In genomic region chr11:19579957-19580356, GRCh38 we compare ENCODE assay signal across 23 cellular contexts.
"Had no signal": no experiment of that assay in that cellular context is flagged by ENCODE, and none has a peak within 500 bp of the region (broad histone marks: within the 10 kb centered on the region; RNA-seq: fewer than 3 reads in every experiment).

No MANE protein-coding gene starts in this region.

- H3K9me3 ChIP-seq: body of pancreas, pancreas, prostate gland, upper lobe of left lung had no signal

- H3K4me1 Mint-ChIP-seq: activated CD4-positive, alpha-beta T cell treated with anti-CD3 and anti-CD28 coated beads, Interleukin-2, amount 10 ng/mL, durations not matched to agents 7 days and 5 days; activated CD8-positive, alpha-beta memory T cell treated with anti-CD3 and anti-CD28 coated beads, Interleukin-2, amount 10 ng/mL, durations not matched to agents 7 days and 5 days; naive thymus-derived CD4-positive, alpha-beta T cell; stimulated activated naive B cell treated with anti-CD40 and anti-IgM and Interleukin-4, amounts not matched to agents 10 μg/mL and 1 μg/mL and 100 μg/mL, for 72 hours had no signal

- H3K27me3 Mint-ChIP-seq: activated CD8-positive, alpha-beta memory T cell treated with anti-CD3 and anti-CD28 coated beads, Interleukin-2, amount 10 ng/mL, durations not matched to agents 7 days and 5 days; activated CD8-positive, alpha-beta T cell treated with anti-CD3 and anti-CD28 coated beads for 36 hours had no signal

- DNase-seq: activated CD4-positive, alpha-beta T cell treated with anti-CD3 and anti-CD28 coated beads for 1 hour; activated CD4-positive, alpha-beta T cell treated with anti-CD3 and anti-CD28 coated beads, Interleukin-2, amount 10 ng/mL, durations not matched to agents 7 days and 5 days; activated CD8-positive, alpha-beta memory T cell treated with anti-CD3 and anti-CD28 coated beads, Interleukin-2, amount 10 ng/mL, durations not matched to agents 7 days and 5 days; activated CD8-positive, alpha-beta T cell treated with anti-CD3 and anti-CD28 coated beads for 36 hours; activated naive CD4-positive, alpha-beta T cell; activated T-cell treated with anti-CD3 and anti-CD28 coated beads, Interleukin-2, amount 50 U/mL, for 72 hours; cerebellar nuclear complex; cortex of kidney; foreskin keratinocyte; naive thymus-derived CD4-positive, alpha-beta T cell; nucleus accumbens; pancreas; stimulated activated CD4-positive, alpha-beta T cell treated with anti-CD3 and anti-CD28 coated beads, Interleukin-15, amount 100 ng/mL, for 24 hours; stimulated activated CD4-positive, alpha-beta T cell treated with anti-CD3 and anti-CD28 coated beads, Interleukin-2, amount 100 ng/mL, for 24 hours; stimulated activated naive B cell treated with anti-CD40 and anti-IgM and Interleukin-4, amounts not matched to agents 10 μg/mL and 1 μg/mL and 100 μg/mL, for 72 hours; T-helper 2 cell; upper lobe of left lung had no signal

- H3K4me3 Mint-ChIP-seq: activated CD4-positive, alpha-beta T cell treated with anti-CD3 and anti-CD28 coated beads, Interleukin-2, amount 10 ng/mL, durations not matched to agents 7 days and 5 days; activated CD8-positive, alpha-beta memory T cell treated with anti-CD3 and anti-CD28 coated beads, Interleukin-2, amount 10 ng/mL, durations not matched to agents 7 days and 5 days; activated CD8-positive, alpha-beta T cell treated with anti-CD3 and anti-CD28 coated beads for 36 hours; activated T-cell treated with anti-CD3 and anti-CD28 coated beads, Interleukin-2, amount 50 U/mL, for 72 hours; mesothelial cell of epicardium; naive thymus-derived CD4-positive, alpha-beta T cell; stimulated activated naive B cell treated with anti-CD40 and anti-IgM and Interleukin-4, amounts not matched to agents 10 μg/mL and 1 μg/mL and 100 μg/mL, for 72 hours had no signal

- H3K27ac ChIP-seq: cardiac muscle cell, foreskin keratinocyte, pancreas, prostate gland had no signal

- ATAC-seq: activated CD8-positive, alpha-beta memory T cell treated with anti-CD3 and anti-CD28 coated beads, Interleukin-2, amount 10 ng/mL, durations not matched to agents 7 days and 5 days; activated CD8-positive, alpha-beta T cell treated with anti-CD3 and anti-CD28 coated beads for 36 hours; activated naive CD4-positive, alpha-beta T cell treated with anti-CD3 and anti-CD28 coated beads, Interleukin-2, amount 50 U/mL, for 72 hours; activated T-cell treated with anti-CD3 and anti-CD28 coated beads, Interleukin-2, amount 50 U/mL, for 72 hours; body of pancreas; esophagus mucosa; foreskin keratinocyte; naive thymus-derived CD4-positive, alpha-beta T cell; pancreas; stimulated activated naive B cell treated with anti-CD40 and anti-IgM and Interleukin-4, amounts not matched to agents 10 μg/mL and 1 μg/mL and 100 μg/mL, for 72 hours had no signal

- H3K9me3 Mint-ChIP-seq: activated CD4-positive, alpha-beta T cell treated with anti-CD3 and anti-CD28 coated beads, Interleukin-2, amount 10 ng/mL, durations not matched to agents 7 days and 5 days; activated CD8-positive, alpha-beta T cell treated with anti-CD3 and anti-CD28 coated beads for 36 hours had no signal

- H3K36me3 Mint-ChIP-seq: activated CD8-positive, alpha-beta memory T cell treated with anti-CD3 and anti-CD28 coated beads, Interleukin-2, amount 10 ng/mL, durations not matched to agents 7 days and 5 days; mesothelial cell of epicardium; naive thymus-derived CD4-positive, alpha-beta T cell; stimulated activated naive B cell treated with anti-CD40 and anti-IgM and Interleukin-4, amounts not matched to agents 10 μg/mL and 1 μg/mL and 100 μg/mL, for 72 hours had no signal

- H3K4me1 ChIP-seq: foreskin keratinocyte had no signal

- H3K36me3 ChIP-seq: cardiac muscle cell, pancreas, prostate gland, upper lobe of left lung had no signal

- H3K4me3 ChIP-seq: body of pancreas, cardiac muscle cell, pancreas, prostate gland, upper lobe of left lung had no signal

- H3K27me3 ChIP-seq: body of pancreas, pancreas, upper lobe of left lung had no signal

- H3K27ac Mint-ChIP-seq: activated CD4-positive, alpha-beta T cell treated with anti-CD3 and anti-CD28 coated beads, Interleukin-2, amount 10 ng/mL, durations not matched to agents 7 days and 5 days; activated CD8-positive, alpha-beta memory T cell treated with anti-CD3 and anti-CD28 coated beads, Interleukin-2, amount 10 ng/mL, durations not matched to agents 7 days and 5 days; activated CD8-positive, alpha-beta T cell treated with anti-CD3 and anti-CD28 coated beads for 36 hours; activated naive CD4-positive, alpha-beta T cell treated with anti-CD3 and anti-CD28 coated beads, Interleukin-2, amount 50 U/mL, for 72 hours; activated T-cell treated with anti-CD3 and anti-CD28 coated beads, Interleukin-2, amount 50 U/mL, for 72 hours; mesothelial cell of epicardium; naive thymus-derived CD4-positive, alpha-beta T cell; stimulated activated naive B cell treated with anti-CD40 and anti-IgM and Interleukin-4, amounts not matched to agents 10 μg/mL and 1 μg/mL and 100 μg/mL, for 72 hours had no signal
